Comparison of ENCODE assay signal across 10 cellular contexts in the genomic region with DNA sequence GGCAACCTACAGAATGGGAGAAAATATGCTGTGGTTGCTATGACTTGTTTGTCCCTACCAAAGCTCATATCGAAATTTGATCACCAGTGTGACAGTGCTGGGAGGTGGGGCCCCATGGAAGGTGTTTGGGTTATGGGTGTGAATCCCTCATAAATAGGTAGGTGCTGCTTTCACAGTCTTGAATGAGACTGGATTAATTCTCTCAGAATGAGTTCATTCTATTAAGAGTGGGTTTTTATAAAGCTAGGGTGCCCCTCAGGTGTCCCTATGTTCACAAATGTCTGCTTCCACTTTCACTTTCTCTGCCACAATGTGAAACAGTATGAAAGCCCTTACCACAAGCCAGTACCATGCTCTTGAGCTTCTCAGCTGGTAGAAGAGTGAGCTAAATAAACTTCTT.
DNase-seq lines count a peak whose midpoint lies in the region; ATAC-seq and TF ChIP-seq lines count a peak whose summit lies in the region.
"Had no signal": no experiment of that assay in that cellular context is flagged by ENCODE, and none has a peak within 500 bp of the region (broad histone marks: within the 10 kb centered on the region; RNA-seq: fewer than 3 reads in every experiment).

No MANE protein-coding gene starts in this region.

- in situ Hi-C loops in G401 (cut with HindIII; ENCODE audit: low sequenced_read_pairs) = loop anchor here (10.0 kb wide), 1 partner anchor 63 kb away; no protein-coding TSS in a partner anchor

- H3K27me3 Mint-ChIP-seq in HFFc6 (ENCODE audit: insufficient read depth) = no peaks in the 10 kb centered on the region
- H3K27me3 Mint-ChIP-seq: brain had no signal

- peak overlapping the region; percentile 58 for H3K4me2 ChIP-seq in osteoblast (ENCODE audit: insufficient read depth, low read length)

- no peak overlapping the region for H3K27ac Mint-ChIP-seq in HFFc6
- H3K27ac Mint-ChIP-seq: brain had no signal

- peaks cover 24% of the 10 kb centered on the region; the same call in 1 of the 2 replicates for H3K9me3 Mint-ChIP-seq in HFFc6
- H3K9me3 Mint-ChIP-seq: brain had no signal

- H3K36me3 ChIP-seq in osteoblast (ENCODE audit: insufficient read depth, low read length) = no peaks in the 10 kb centered on the region

- no peaks in the 10 kb centered on the region for H3K79me2 ChIP-seq in osteoblast (ENCODE audit: insufficient read depth, low read length)

- H3K4me3 ChIP-seq in osteoblast (ENCODE audit: insufficient read depth, low read length) = peak overlapping the region; percentile 31

- H3K36me3 Mint-ChIP-seq in HFFc6 (ENCODE audit: low read depth) = no peaks in the 10 kb centered on the region
- H3K36me3 Mint-ChIP-seq: brain had no signal

- H3K4me1 Mint-ChIP-seq in HFFc6 (ENCODE audit: low read depth) = no peaks in the 10 kb centered on the region
- H3K4me1 Mint-ChIP-seq: brain had no signal

- no peaks in the 10 kb centered on the region for H3K9me3 ChIP-seq in osteoblast (ENCODE audit: low read depth, low read length)

- no peaks in the 10 kb centered on the region for H4K20me1 ChIP-seq in osteoblast (ENCODE audit: insufficient read depth, low read length)

- no peak overlapping the region for H3K4me3 Mint-ChIP-seq in HFFc6
- H3K4me3 Mint-ChIP-seq: brain had no signal

- H3K27me3 ChIP-seq in osteoblast (ENCODE audit: insufficient read depth, low read length) = no peaks in the 10 kb centered on the region

- TF ChIP-seq CTCF in osteoblast (IDR thresholded peaks at IDR 0.05; ENCODE audit: extremely low read depth, low read depth, low read length) (no peak), HFFc6 (IDR thresholded peaks at IDR 0.05) (no peak)

- H3K27ac ChIP-seq in osteoblast (ENCODE audit: low read depth, low read length) = no peak overlapping the region
- H3K27ac ChIP-seq in caudate nucleus (ENCODE audit: low read depth, low read length) = no peak overlapping the region

- no peaks in the 10 kb centered on the region for H3K4me1 ChIP-seq in osteoblast (ENCODE audit: insufficient read depth, low read length)

- DNase-seq in RPMI7951 (ENCODE audit: low read depth) = peak; percentile 37
- no peak for DNase-seq in osteoblast (ENCODE audit: insufficient read length, low spot score, missing footprints)
- DNase-seq in HPDE6-E6E7 (ENCODE audit: extremely low spot score) = no peak
- no peak for DNase-seq in G401 (ENCODE audit: low spot score)
- DNase-seq in HFFc6 = no peak
- DNase-seq in caudate nucleus (lab: John Stamatoyannopoulos, UW) = no peak
- DNase-seq: IMR-90 had no signal

- ATAC-seq in GM18870 (IDR thresholded peaks at IDR 0.05; ENCODE audit: unreplicated experiment) (peak; percentile 59), HG02763 (IDR thresholded peaks at IDR 0.05; ENCODE audit: unreplicated experiment) (peak; percentile 82)

- H2AFZ ChIP-seq in osteoblast (ENCODE audit: low read length) = peak overlapping the region; percentile 40
